9 cellular contexts compared by ENCODE assay signal in genomic region chr10:6062101-6062771, GRCh38. TPM values are rescaled to one million over a fixed set of nuclear protein-coding genes. Genes with fewer than 3 reads are reported as not detected.
DNase-seq lines count a peak whose midpoint lies in the region; ATAC-seq lines count a peak whose summit lies in the region.
"Had no signal": no experiment of that assay in that cellular context is flagged by ENCODE, and none has a peak within 500 bp of the region (broad histone marks: within the 10 kb centered on the region; RNA-seq: fewer than 3 reads in every experiment).

TSS of gene IL2RA (minus strand) at chr10:6062367. CDS start at chr10:6062151, 216 bp downstream.

- peaks cover 50% of the 10 kb centered on the region for H3K36me3 Mint-ChIP-seq in activated CD4-positive, alpha-beta T cell treated with anti-CD3 and anti-CD28 coated beads, Interleukin-2, amount 10 ng/mL, durations not matched to agents 24 days and 14 days (ENCODE audit: low read depth)

- peak; percentile 90 for DNase-seq in activated CD4-positive, alpha-beta T cell treated with anti-CD3 and anti-CD28 coated beads, Interleukin-2, amount 10 ng/mL, durations not matched to agents 24 days and 14 days
- peak; percentile 56 for DNase-seq in effector CD4-positive, alpha-beta T cell
- peak; percentile 61 to 76 for DNase-seq in stimulated activated CD4-positive, alpha-beta T cell treated with anti-CD3 and anti-CD28 coated beads, Interleukin-4, amount 100 ng/mL, for 48 hours (ENCODE audit: low read depth in 2 of 2)
- no peak for DNase-seq in NOMO-1 treated with dmso at 0.1 percent for 144 hours (lab: John Stamatoyannopoulos, UW; ENCODE audit: unreplicated experiment)
- no peak for DNase-seq in pons (ENCODE audit: low spot score)
- DNase-seq: NCI-H1105 had no signal

- peak within 1 kb of the TSS; percentile 91 for H3K4me3 Mint-ChIP-seq in activated CD4-positive, alpha-beta T cell treated with anti-CD3 and anti-CD28 coated beads, Interleukin-2, amount 10 ng/mL, durations not matched to agents 24 days and 14 days

- ATAC-seq in GM18861 (IDR thresholded peaks at IDR 0.05; ENCODE audit: unreplicated experiment) = peak; percentile 33
- ATAC-seq in GM18519 (IDR thresholded peaks at IDR 0.05; ENCODE audit: low FRiP score, unreplicated experiment) = no peak
- ATAC-seq in GM21717 (IDR thresholded peaks at IDR 0.05; ENCODE audit: unreplicated experiment) = no peak

- H3K9me3 Mint-ChIP-seq in activated CD4-positive, alpha-beta T cell treated with anti-CD3 and anti-CD28 coated beads, Interleukin-2, amount 10 ng/mL, durations not matched to agents 24 days and 14 days = no peaks in the 10 kb centered on the region

- peaks cover 2% of the 10 kb centered on the region for H3K27me3 Mint-ChIP-seq in activated CD4-positive, alpha-beta T cell treated with anti-CD3 and anti-CD28 coated beads, Interleukin-2, amount 10 ng/mL, durations not matched to agents 24 days and 14 days

- H3K27ac Mint-ChIP-seq in activated CD4-positive, alpha-beta T cell treated with anti-CD3 and anti-CD28 coated beads, Interleukin-2, amount 10 ng/mL, durations not matched to agents 24 days and 14 days = peak within 1 kb of the TSS; percentile 96

- peaks cover 56% of the 10 kb centered on the region for H3K4me1 Mint-ChIP-seq in activated CD4-positive, alpha-beta T cell treated with anti-CD3 and anti-CD28 coated beads, Interleukin-2, amount 10 ng/mL, durations not matched to agents 24 days and 14 days

- intact Hi-C loops in activated CD4-positive, alpha-beta T cell treated with anti-CD3 and anti-CD28 coated beads, Interleukin-2, amount 10 ng/mL, durations not matched to agents 24 days and 14 days (cut with micrococcal nuclease) = loop anchor here (1.0 kb wide), 3 partner anchors 8 to 21 kb away; no protein-coding TSS in a partner anchor

RNA-seq across cellular contexts. Expression of gene IL2RA, which starts in this region (rescaled TPM):
- 965 and 989 TPM in 2 replicates for total RNA-seq in activated CD4-positive, alpha-beta T cell treated with anti-CD3 and anti-CD28 coated beads, Interleukin-2, amount 10 ng/mL, durations not matched to agents 24 days and 14 days

Comparison
In these comparisons a context has a peak if more than half of its experiments do, and no peak if none do; other contexts are left out.
1. DNase-seq: peak in activated CD4-positive, alpha-beta T cell treated with anti-CD3 and anti-CD28 coated beads, Interleukin-2, amount 10 ng/mL, durations not matched to agents 24 days and 14 days (single experiment), effector CD4-positive, alpha-beta T cell (single experiment) and stimulated activated CD4-positive, alpha-beta T cell treated with anti-CD3 and anti-CD28 coated beads, Interleukin-4, amount 100 ng/mL, for 48 hours (2 of 2); none in NOMO-1 treated with dmso at 0.1 percent for 144 hours (single experiment) and pons (single experiment).